8 cellular contexts compared by ENCODE assay signal in the genomic region with DNA sequence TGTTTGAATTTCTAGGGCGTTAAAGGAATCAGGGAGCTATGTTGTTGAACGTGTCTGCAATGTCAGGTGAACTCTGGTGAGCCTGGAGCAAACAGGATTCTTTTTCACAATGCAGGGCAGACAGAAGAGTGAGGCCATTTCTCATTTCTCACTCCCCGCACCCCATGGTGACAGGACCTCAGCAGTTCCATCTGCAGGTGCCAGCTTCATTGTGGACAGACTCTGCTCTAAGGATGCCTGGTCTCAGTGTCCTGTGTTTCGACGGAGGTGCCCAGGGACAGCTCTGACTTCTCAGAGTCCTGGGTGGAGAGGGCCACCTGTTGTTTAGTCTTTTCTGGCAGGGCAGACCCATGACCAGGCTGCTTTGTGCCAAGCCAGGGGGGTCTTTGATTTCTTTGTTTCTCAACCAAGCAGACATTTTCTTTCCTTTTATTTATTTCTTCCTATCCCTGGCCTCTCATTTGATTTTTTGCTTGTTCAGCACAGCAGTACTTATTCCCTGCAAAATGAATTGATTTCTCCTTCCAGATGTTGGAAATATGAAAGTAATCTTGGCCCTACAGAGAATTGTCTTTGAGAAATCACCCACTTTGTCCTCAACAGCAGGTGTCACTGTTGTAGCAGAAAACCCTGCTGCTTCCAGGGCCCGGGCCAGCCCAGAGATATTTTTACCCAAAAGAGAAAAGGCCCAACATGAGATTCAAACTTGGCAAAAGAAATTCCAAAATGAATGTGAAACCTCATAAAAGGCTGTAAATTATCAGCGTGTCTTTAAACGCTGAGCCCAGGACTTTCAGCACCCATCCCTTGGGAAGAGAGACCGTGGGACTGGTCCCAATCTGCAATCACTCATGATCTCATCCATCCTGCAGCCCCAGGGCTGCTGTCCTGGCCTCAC.
DNase-seq lines count a peak whose midpoint lies in the region; ATAC-seq, FAIRE-seq and TF ChIP-seq lines count a peak whose summit lies in the region.

No MANE protein-coding gene starts in this region.

- H3K9me3 ChIP-seq in cardiac muscle cell (ENCODE audit: low read depth), result no peaks in the 10 kb centered on the region
- no peaks in the 10 kb centered on the region for H3K9me3 ChIP-seq in transverse colon

- peaks cover 5% of the 10 kb centered on the region for H3K4me1 ChIP-seq in cardiac muscle cell (ENCODE audit: low read depth)
- no peaks in the 10 kb centered on the region for H3K4me1 ChIP-seq in transverse colon

- peaks cover 2 to 3% (median 2%) of the 10 kb centered on the region in 3 donors for H3K27me3 Mint-ChIP-seq in CD14-positive monocyte (ENCODE audit: low read depth in 3 of 3)

- H3K36me3 Mint-ChIP-seq in CD14-positive monocyte, result no peaks in the 10 kb centered on the region

- H3K4me3 Mint-ChIP-seq in CD14-positive monocyte, result no peak overlapping the region

- TF ChIP-seq POLR2A in transverse colon (IDR thresholded peaks at IDR 0.05), result no peak

- no peak overlapping the region for H3K4me3 ChIP-seq in cardiac muscle cell
- H3K4me3 ChIP-seq in transverse colon, result no peak overlapping the region

- H3K9me3 Mint-ChIP-seq in CD14-positive monocyte, result peaks cover 0 to 2% (median under 1%) of the 10 kb centered on the region in 7 donors

- no peak overlapping the region for H3K27ac Mint-ChIP-seq in CD14-positive monocyte

- DNase-seq in D721Med (ENCODE audit: insufficient read length, low spot score) (no peak), HTR-8/SVneo (ENCODE audit: insufficient read length, low spot score) (peak; percentile 10), cardiac muscle cell (ENCODE audit: low read depth in 1 of 2, low spot score in 1 of 2) (peak; percentile 37 to 55), transverse colon (no peak), CD14-positive monocyte (ENCODE audit: low spot score) (no peak)

- no peak for TF ChIP-seq EP300 in transverse colon (IDR thresholded peaks at IDR 0.05; ENCODE audit: low read depth)

- peak; percentile 97 for ATAC-seq in SK-N-SH treated with all-trans-retinoic acid at 6 μM for 48 hours
- no peak for ATAC-seq in HG03097 (IDR thresholded peaks at IDR 0.05; ENCODE audit: low FRiP score, unreplicated experiment)
- no peak for ATAC-seq in GM18511 (IDR thresholded peaks at IDR 0.05; ENCODE audit: unreplicated experiment)

- 53 to 55% methylated on average over 3 to 9 of the region's 9 CpGs for WGBS in transverse colon (ENCODE audit: low coverage in 1 of 2), 2 donors

- H3K27ac ChIP-seq in cardiac muscle cell (no peak overlapping the region), transverse colon (no peak overlapping the region)

- TF ChIP-seq CTCF in D721Med (IDR thresholded peaks at IDR 0.05; ENCODE audit: insufficient read depth, missing control alignments) (peak; percentile 53), cardiac muscle cell (IDR thresholded peaks at IDR 0.05; ENCODE audit: low read depth, low read length) (peak; percentile 43), transverse colon (IDR thresholded peaks at IDR 0.05) (peak in 4 of 5 experiments; percentile 26 to 39 (median 34)), CD14-positive monocyte (IDR thresholded peaks at IDR 0.05) (no peak)

- H3K27me3 ChIP-seq in cardiac muscle cell (no peaks in the 10 kb centered on the region), transverse colon (no peaks in the 10 kb centered on the region)

- H3K36me3 ChIP-seq in cardiac muscle cell, result no peaks in the 10 kb centered on the region
- H3K36me3 ChIP-seq in transverse colon, result no peaks in the 10 kb centered on the region

- H3K4me1 Mint-ChIP-seq in CD14-positive monocyte, result no peaks in the 10 kb centered on the region

- in situ Hi-C loops in transverse colon (cut with MboI; ENCODE audit: low pct_ligation_motif_present in 1 of 4, low pct_unique_long_range_greater_than_20kb in 1 of 4, low sequenced_read_pairs in 3 of 4), result no loop called here

- FAIRE-seq in D721Med (lab: Jason Lieb, UNC), result no peak
- no peak for FAIRE-seq in HTR-8/SVneo (lab: Jason Lieb, UNC)

- intact Hi-C loops in transverse colon (cut with DNase I; ENCODE audit: low total_unique reads), result no loop called here
- intact Hi-C loops in CD14-positive monocyte (cut with micrococcal nuclease), result no loop called here

TF ChIP-seq in SK-N-SH treated with all-trans-retinoic acid at 6 μM for 48 hours, 23 proteins besides CTCF, POLR2A, EP300 and RAD21:
- peak; percentile 18; the same call in 1 of the 2 replicates for TF ChIP-seq ISL1 (CRISPR knock-in tag; IDR thresholded peaks at IDR 0.05)
- no peak for TF ChIP-seq ZFP30 (CRISPR knock-in tag; IDR thresholded peaks at IDR 0.05)

Comparison
In these comparisons a context has a peak if more than half of its experiments do, and no peak if none do; other contexts are left out.
1. DNase-seq: peak in HTR-8/SVneo (single experiment) and cardiac muscle cell (2 of 2); none in D721Med (single experiment), transverse colon (single experiment) and CD14-positive monocyte (single experiment).